ENCODE assay signal across 10 cellular contexts in genomic region chr13:74288361-74288911, GRCh38.
DNase-seq lines count a peak whose midpoint lies in the region; ATAC-seq and TF ChIP-seq lines count a peak whose summit lies in the region.
"Had no signal": no experiment of that assay in that cellular context is flagged by ENCODE, and none has a peak within 500 bp of the region (broad histone marks: within the 10 kb centered on the region; RNA-seq: fewer than 3 reads in every experiment).

No MANE protein-coding gene starts in this region.

- peak overlapping the region; percentile 80 for H3K4me3 Mint-ChIP-seq in CD4-positive, alpha-beta T cell
- H3K4me3 Mint-ChIP-seq in neural crest cell, result peak overlapping the region; percentile 72

- peak overlapping the region; percentile 78 for H3K27ac ChIP-seq in CD4-positive, alpha-beta T cell (ENCODE audit: low read depth, low read length)
- H3K27ac ChIP-seq in epithelial cell of prostate, result peak overlapping the region; percentile 9
- H3K27ac ChIP-seq: adrenal gland had no signal

- H3K9me3 Mint-ChIP-seq in CD4-positive, alpha-beta T cell, result no peaks in the 10 kb centered on the region
- no peaks in the 10 kb centered on the region for H3K9me3 Mint-ChIP-seq in neural crest cell

- intact Hi-C loops in CD4-positive, alpha-beta T cell (cut with DNase I, micrococcal nuclease), result loop anchor here (5.0 kb wide), 7 partner anchors 216 to 536 kb away; no protein-coding TSS in a partner anchor

- no peaks in the 10 kb centered on the region for H3K9me3 ChIP-seq in CD4-positive, alpha-beta T cell (ENCODE audit: control insufficient read depth, low read length)
- no peaks in the 10 kb centered on the region for H3K9me3 ChIP-seq in MG63
- H3K9me3 ChIP-seq: adrenal gland, uterus had no signal

- CTCF ChIA-PET in CD4-positive, alpha-beta T cell (lab: Charles Lee), result interaction anchor here (0.7 to 5.7 kb wide), 9 partner anchors 9 to 154 kb away, joined by 3 to 67 read pairs (median 6); partner anchors contain the start of gene KLF12

- H3K27ac Mint-ChIP-seq in CD4-positive, alpha-beta T cell, result peak overlapping the region; percentile 84
- H3K27ac Mint-ChIP-seq in neural crest cell (ENCODE audit: unreplicated experiment), result peak overlapping the region; percentile 95

- peak in 9 of 10 experiments; percentile 4 to 37 (median 7) for DNase-seq in CD4-positive, alpha-beta T cell
- DNase-seq in NCI-H1417 (lab: John Stamatoyannopoulos, UW), result peak; percentile 23 to 87 (median 71)
- peak; percentile 56 for DNase-seq in activated CD8-positive, alpha-beta memory T cell treated with anti-CD3 and anti-CD28 coated beads, Interleukin-2, amount 50 U/mL, for 48 hours
- no peak for DNase-seq in epithelial cell of prostate (ENCODE audit: low read depth, low spot score)
- DNase-seq in neural crest cell (ENCODE audit: low read depth, low spot score), result peak; percentile 14
- DNase-seq in MG63, result no peak
- no peak for DNase-seq in NCI-H187 treated with DMSO at 0.1 percent for 48 hours (lab: John Stamatoyannopoulos, UW)

- no peaks in the 10 kb centered on the region for H3K27me3 Mint-ChIP-seq in CD4-positive, alpha-beta T cell
- H3K27me3 Mint-ChIP-seq in neural crest cell (ENCODE audit: low read depth), result no peaks in the 10 kb centered on the region

- ATAC-seq in CD4-positive, alpha-beta T cell (ENCODE audit: poor library complexity), result peak; percentile 5
- ATAC-seq in HG03196 (IDR thresholded peaks at IDR 0.05; ENCODE audit: unreplicated experiment), result no peak

- peaks cover 3% of the 10 kb centered on the region for H3K36me3 Mint-ChIP-seq in CD4-positive, alpha-beta T cell (ENCODE audit: low read depth)
- H3K36me3 Mint-ChIP-seq in neural crest cell (ENCODE audit: low read depth), result no peaks in the 10 kb centered on the region

- no peaks in the 10 kb centered on the region for H3K27me3 ChIP-seq in CD4-positive, alpha-beta T cell (ENCODE audit: control insufficient read depth, insufficient read depth, low read length)
- no peaks in the 10 kb centered on the region for H3K27me3 ChIP-seq in MG63
- H3K27me3 ChIP-seq: adrenal gland, uterus had no signal

- TF ChIP-seq CTCF in CD4-positive, alpha-beta T cell (IDR thresholded peaks at IDR 0.05), result no peak
- no peak for TF ChIP-seq CTCF in neural crest cell (conservative IDR thresholded peaks at IDR 0.05)

- no peak overlapping the region for H3K4me3 ChIP-seq in MG63
- H3K4me3 ChIP-seq: adrenal gland, uterus had no signal

- H3K36me3 ChIP-seq in MG63, result no peaks in the 10 kb centered on the region
- H3K36me3 ChIP-seq: adrenal gland, uterus had no signal

- peaks cover 66% of the 10 kb centered on the region for H3K4me1 Mint-ChIP-seq in CD4-positive, alpha-beta T cell (ENCODE audit: low read depth)
- peaks cover 41% of the 10 kb centered on the region for H3K4me1 Mint-ChIP-seq in neural crest cell

- POLR2A ChIA-PET in CD4-positive, alpha-beta T cell (lab: Charles Lee), result interaction anchor here (0.6 to 8.8 kb wide), 26 partner anchors 8 to 533 kb away, joined by 3 to 218 read pairs (median 4); partner anchors contain the start of gene KLF12

Comparison
In these comparisons a context has a peak if more than half of its experiments do, and no peak if none do; other contexts are left out.
1. DNase-seq: peak in CD4-positive, alpha-beta T cell (9 of 10), NCI-H1417 (3 of 3), activated CD8-positive, alpha-beta memory T cell treated with anti-CD3 and anti-CD28 coated beads, Interleukin-2, amount 50 U/mL, for 48 hours (single experiment) and neural crest cell (single experiment); none in epithelial cell of prostate (single experiment), MG63 (single experiment) and NCI-H187 treated with DMSO at 0.1 percent for 48 hours (single experiment).